Comparison of ENCODE assay signal across 8 cellular contexts in the genomic region with DNA sequence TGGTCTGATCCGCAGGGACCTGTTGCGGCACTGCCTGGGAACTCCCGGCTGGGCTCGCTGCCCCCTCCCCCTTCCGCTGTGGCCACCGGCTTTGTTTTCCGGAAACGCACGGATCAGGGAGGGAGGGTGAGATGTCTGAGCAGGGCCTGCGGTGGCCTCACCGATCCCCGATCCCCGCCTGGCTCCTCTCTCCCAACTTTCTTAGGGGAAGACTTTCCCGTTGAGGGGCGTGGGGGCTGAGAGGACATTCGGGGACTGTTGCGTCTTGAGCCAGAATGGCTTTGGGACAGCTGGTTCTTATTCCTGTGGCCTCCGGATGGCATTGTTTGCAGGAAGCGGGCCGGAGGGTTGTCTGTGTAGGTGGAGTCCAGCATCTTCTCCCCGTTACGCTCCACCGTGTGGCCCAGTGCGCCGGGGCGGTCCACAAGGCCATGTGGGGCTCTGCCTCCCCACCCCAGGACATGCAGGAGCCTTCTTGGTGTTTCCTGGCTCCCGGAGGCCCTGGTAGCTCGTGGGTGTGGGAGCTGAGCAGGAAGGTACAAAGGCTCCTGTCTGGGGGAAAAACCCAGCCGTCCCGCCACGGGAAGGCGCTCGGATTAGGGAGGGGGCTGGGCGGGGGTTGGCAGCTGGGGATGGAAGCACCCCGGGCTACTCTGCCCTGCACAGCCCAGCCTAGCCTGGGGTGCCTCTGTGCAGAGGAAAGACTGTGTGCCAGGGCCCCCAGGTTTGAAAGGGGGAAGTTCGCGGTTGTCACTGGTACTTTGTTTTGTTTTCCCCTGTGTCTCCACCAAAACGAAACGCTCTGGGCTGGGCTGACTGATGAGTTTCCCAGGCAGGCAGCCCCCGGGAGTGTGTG. TPM values are rescaled to one million over a fixed set of nuclear protein-coding genes. Genes with fewer than 3 reads are reported as not detected.
DNase-seq lines count a peak whose midpoint lies in the region; ATAC-seq, FAIRE-seq and TF ChIP-seq lines count a peak whose summit lies in the region.

No MANE protein-coding gene starts in this region.

- 5% methylated on average over 20 of the region's 40 CpGs; no CpG with 5 or more reads in 1 of the 2 experiments for WGBS in H1 (ENCODE audit: extremely low coverage in 1 of 2, insufficient coverage in 1 of 2, insufficient read length in 1 of 2, insufficient replicate concordance in 2 of 2, low coverage in 1 of 2, low lambda C conversion rate in 2 of 2, missing lambda C conversion rate in 1 of 2), 2 experiments
- WGBS in mesendoderm (ENCODE audit: extremely low coverage, insufficient coverage, low lambda C conversion rate) = no CpG with 5 or more reads among the region's 40 CpGs

- FAIRE-seq in H1 (lab: Jason Lieb, UNC) = no peak

- H4K8ac ChIP-seq in H1 (ENCODE audit: extremely low read depth, insufficient read depth, low read length) (no peak overlapping the region; the same call in 1 of the 2 replicates), mesendoderm (ENCODE audit: low read depth, low read length) (no peak overlapping the region)

- H2BK15ac ChIP-seq in H1 (ENCODE audit: low read length) (peak overlapping the region; percentile 97; the same call in 1 of the 2 replicates), mesendoderm (replicated peaks; ENCODE audit: low read depth) (no peak overlapping the region)

- H3K79me2 ChIP-seq in H1 (ENCODE audit: control insufficient read depth in 1 of 2, insufficient read depth in 2 of 2, low read length in 2 of 2) = peaks cover 40 to 50% of the 10 kb centered on the region in 2 experiments
- peaks cover 47% of the 10 kb centered on the region for H3K79me2 ChIP-seq in mesendoderm (ENCODE audit: control insufficient read depth, insufficient read depth, low read length)

- H3K18ac ChIP-seq in H1 (ENCODE audit: extremely low read depth, low read length) (peak overlapping the region; percentile 93), mesendoderm (ENCODE audit: low read length) (peak overlapping the region; percentile 65)

- POLR2A ChIA-PET in H1 (lab: Charles Lee; ENCODE audit: partially characterized antibody) = interaction anchor here (0.7 to 1.6 kb wide), 5 partner anchors 10 to 839 kb away, joined by 3 to 5 read pairs (median 3); no protein-coding TSS in a partner anchor

- H3K9ac ChIP-seq in H1 (replicated peaks in 1 of 4; ENCODE audit: extremely low read depth in 1 of 4, low read depth in 3 of 4, low read length in 3 of 4) (peak overlapping the region in 3 of 4 experiments; percentile 25 to 66 (median 64); a peak in 5 of 7 replicates), mesendoderm (ENCODE audit: low read length) (peak overlapping the region; percentile 99)

- H3K56ac ChIP-seq in H1 (replicated peaks; ENCODE audit: insufficient read length, low read depth, low read length) = peak overlapping the region; percentile 98
- peak overlapping the region; percentile 99 for H3K56ac ChIP-seq in mesendoderm (ENCODE audit: low read length)

- peaks cover 26 to 27% of the 10 kb centered on the region in 2 experiments for H4K20me1 ChIP-seq in H1 (replicated peaks in 1 of 2; ENCODE audit: control insufficient read depth in 1 of 2, insufficient read depth in 2 of 2, low read length in 2 of 2)

- peak in 13 of 14 donors; percentile 17 to 71 (median 61) for DNase-seq in C1 segment of cervical spinal cord (lab: John Stamatoyannopoulos, UW)
- DNase-seq in NCI-H774 (lab: John Stamatoyannopoulos, UW) = peak; percentile 20
- peak; percentile 71 for DNase-seq in activated CD8-positive, alpha-beta memory T cell treated with anti-CD3 and anti-CD28 coated beads, Interleukin-2, amount 50 U/mL, for 1 hour (ENCODE audit: extremely low read depth)
- peak in 1 of 2 experiments; percentile 85 for DNase-seq in H1 (ENCODE audit: low read depth in 1 of 2, low spot score in 2 of 2)
- peak; percentile 93 for DNase-seq in mesendoderm
- DNase-seq in stimulated activated CD8-positive, alpha-beta memory T cell treated with anti-CD3 and anti-CD28 coated beads, Interleukin-15, amount 100 ng/mL, for 48 hours (ENCODE audit: low read depth in 2 of 2) = peak; percentile 67 to 69

- 0 out of 2 replicates have a peak overlapping the region, but pooled peaks have one; percentile 9 for H2BK12ac ChIP-seq in H1 (ENCODE audit: low read depth, low read length)

- H2BK5ac ChIP-seq in H1 (ENCODE audit: low read depth, low read length) (peak overlapping the region; percentile 93), mesendoderm (ENCODE audit: low read length) (peak overlapping the region; percentile 57)

- TF ChIP-seq RAD21 in H1 (IDR thresholded peaks at IDR 0.05 in 1 of 2, conservative IDR thresholded peaks at IDR 0.05 in 1 of 2; ENCODE audit: low read depth in 2 of 2, low read length in 2 of 2) = no peak

- H2BK120ac ChIP-seq in H1 (replicated peaks; ENCODE audit: low read depth, low read length) (no peak overlapping the region), mesendoderm (ENCODE audit: low read depth, low read length) (no peak overlapping the region)

- peak; percentile 34 for ATAC-seq in GM21825 (IDR thresholded peaks at IDR 0.05; ENCODE audit: unreplicated experiment)
- no peak for ATAC-seq in GM18517 (IDR thresholded peaks at IDR 0.05; ENCODE audit: unreplicated experiment)

- peak overlapping the region; percentile 65 to 94 (median 86) for H3K4me3 ChIP-seq in H1 (ENCODE audit: extremely low read depth in 1 of 4, insufficient read depth in 2 of 4, low read depth in 3 of 4, low read length in 4 of 4)
- H3K4me3 ChIP-seq in mesendoderm (ENCODE audit: low read length) = peak overlapping the region; percentile 99

- H2AK5ac ChIP-seq in H1 (ENCODE audit: low read depth, low read length) (no peak overlapping the region), mesendoderm (ENCODE audit: low read length) (peak overlapping the region; percentile 95)

- no peak overlapping the region for H3K14ac ChIP-seq in H1 (ENCODE audit: insufficient read length)

- H3K23ac ChIP-seq in H1 (ENCODE audit: insufficient read length) (no peak overlapping the region), mesendoderm (ENCODE audit: low read length) (peak overlapping the region; percentile 97)

- peaks cover 15% of the 10 kb centered on the region; the same call in 1 of the 2 replicates for H3K23me2 ChIP-seq in H1 (ENCODE audit: low read depth, low read length)

- no peak overlapping the region for H2BK20ac ChIP-seq in H1 (ENCODE audit: low read length)

- CTCF ChIA-PET in H1 (lab: Charles Lee; ENCODE audit: partially characterized antibody) = interaction anchor here (0.7 to 2.0 kb wide), 7 partner anchors 12 to 208 kb away, joined by 3 to 5 read pairs (median 3); no protein-coding TSS in a partner anchor

- H3K79me1 ChIP-seq in H1 (ENCODE audit: low read depth, low read length) (peaks cover 6% of the 10 kb centered on the region), mesendoderm (ENCODE audit: low read length) (peaks cover 8% of the 10 kb centered on the region)

- H3K27me3 ChIP-seq in H1 (replicated peaks in 1 of 4; ENCODE audit: control insufficient read depth in 3 of 4, extremely low read depth in 1 of 4, insufficient read depth in 3 of 4, low read length in 3 of 4) (no peaks in the 10 kb centered on the region), mesendoderm (ENCODE audit: insufficient read depth, low read length, poor library complexity) (no peaks in the 10 kb centered on the region)

- no peak for TF ChIP-seq CTCF in H1 (IDR thresholded peaks at IDR 0.05; ENCODE audit: control extremely low read depth in 1 of 3, insufficient read depth in 1 of 3, low read depth in 1 of 3, low read length in 3 of 3)

- H3K4ac ChIP-seq in H1 (replicated peaks; ENCODE audit: insufficient read length, low read depth, low read length) (peak overlapping the region; percentile 57), mesendoderm (ENCODE audit: low read depth, low read length) (no peak overlapping the region)

- TF ChIP-seq EP300 in H1 (IDR thresholded peaks at IDR 0.05; ENCODE audit: borderline replicate concordance in 1 of 2, low read depth in 2 of 2, low read length in 2 of 2) = no peak

- peak overlapping the region; percentile 50 for H4K91ac ChIP-seq in H1 (replicated peaks; ENCODE audit: insufficient read length, low read length)

- H3K27ac ChIP-seq in H1 (ENCODE audit: low read depth, low read length) (peak overlapping the region; percentile 37; the same call in 1 of the 2 replicates), mesendoderm (ENCODE audit: low read depth, low read length) (peak overlapping the region; percentile 96)

- H3K4me2 ChIP-seq in H1 (ENCODE audit: insufficient read depth in 1 of 2, low read depth in 2 of 2, low read length in 2 of 2) = peak overlapping the region; percentile 75 to 80
- peak overlapping the region; percentile 98 for H3K4me2 ChIP-seq in mesendoderm (ENCODE audit: low read length)

- no peaks in the 10 kb centered on the region for H3K9me3 ChIP-seq in H1 (ENCODE audit: insufficient read depth in 2 of 2, low read depth in 1 of 2, low read length in 1 of 2)

- H4K5ac ChIP-seq in H1 (ENCODE audit: insufficient read length, low read depth, low read length) (peak overlapping the region; percentile 24), mesendoderm (ENCODE audit: low read length) (no peak overlapping the region)

- no peak overlapping the region for H2AFZ ChIP-seq in H1 (ENCODE audit: low read length)

- H3K4me1 ChIP-seq in H1 (replicated peaks in 1 of 4; ENCODE audit: control insufficient read depth in 3 of 4, insufficient read depth in 4 of 4, low read length in 3 of 4) = peaks cover 0 to 22% (median 11%) of the 10 kb centered on the region in 4 experiments; a peak in 6 of 7 replicates
- peaks cover 4% of the 10 kb centered on the region for H3K4me1 ChIP-seq in mesendoderm (ENCODE audit: control insufficient read depth, low read depth, low read length)

- no peak for TF ChIP-seq POLR2A in H1 (IDR thresholded peaks at IDR 0.05; ENCODE audit: control extremely low read depth in 1 of 2, low read depth in 2 of 2, low read length in 2 of 2)

- no peaks in the 10 kb centered on the region for H3K36me3 ChIP-seq in H1 (ENCODE audit: control insufficient read depth in 2 of 4, insufficient read depth in 4 of 4, low read length in 3 of 4)
- no peaks in the 10 kb centered on the region for H3K36me3 ChIP-seq in mesendoderm (ENCODE audit: control insufficient read depth, insufficient read depth, low read length)

RNA-seq across cellular contexts. Expression of gene CSNK1G2, which starts 1.3 kb away (rescaled TPM):
- total RNA-seq in H1 (2021; fragmentation: NEBNext Ultra II Directional; extraction: Animal tissue kit (Norgen Biotek cat#: 25700)) = 99.5 and 108 TPM in 2 replicates
- polyA plus RNA-seq in H1 (2011; rRNA removed) = 130 and 184 TPM in 2 replicates
- polyA plus RNA-seq in H1 (2011; cell fraction: cytosol; rRNA removed) = 123 TPM
- polyA plus RNA-seq in H1 (2011; cell fraction: nucleus; rRNA removed) = 379 TPM
- polyA plus RNA-seq in H1 (2012, experiment 1 of 2) = 99.6 to 116 TPM (median 105 TPM) in 4 replicates
- polyA plus RNA-seq in H1 (2012, experiment 2 of 2) = 147 TPM
- polyA plus RNA-seq in H1 (2013, experiment 1 of 2) = 141 TPM
- 142 TPM for polyA plus RNA-seq in H1 (2013, experiment 2 of 2)
- 46.6 and 71.7 TPM in 2 replicates for polyA minus RNA-seq in H1 (2011; rRNA and poly(A)+ RNA removed)
- polyA minus RNA-seq in H1 (2011; cell fraction: cytosol; rRNA and poly(A)+ RNA removed) = 61.9 TPM
- polyA minus RNA-seq in H1 (2011; cell fraction: nucleus; rRNA and poly(A)+ RNA removed) = 59.6 TPM
- 124 TPM for polyA plus RNA-seq in mesendoderm (2013, experiment 1 of 2)
- polyA plus RNA-seq in mesendoderm (2013, experiment 2 of 2) = 120 TPM

RNA-seq across cellular contexts. Expression of gene ADAT3, which starts 37.1 kb away (rescaled TPM):
- total RNA-seq in H1 (2021; fragmentation: NEBNext Ultra II Directional; extraction: Animal tissue kit (Norgen Biotek cat#: 25700)) = 10.2 and 10.8 TPM in 2 replicates
- 5.4 and 9.8 TPM in 2 replicates for polyA plus RNA-seq in H1 (2011; rRNA removed)
- polyA plus RNA-seq in H1 (2011; cell fraction: cytosol; rRNA removed) = 3.8 TPM
- polyA plus RNA-seq in H1 (2011; cell fraction: nucleus; rRNA removed) = 8.3 TPM
- polyA plus RNA-seq in H1 (2012, experiment 1 of 2) = 2.4 to 6.3 TPM (median 5.5 TPM) in 4 replicates
- 4.1 TPM for polyA plus RNA-seq in H1 (2012, experiment 2 of 2)
- 7.0 TPM for polyA plus RNA-seq in H1 (2013, experiment 1 of 2)
- 6.6 TPM for polyA plus RNA-seq in H1 (2013, experiment 2 of 2)
- 1.0 TPM in 1 of 2 replicates, not detected in the other for polyA minus RNA-seq in H1 (2011; rRNA and poly(A)+ RNA removed)
- 7.4 TPM for polyA minus RNA-seq in H1 (2011; cell fraction: cytosol; rRNA and poly(A)+ RNA removed)
- polyA minus RNA-seq in H1 (2011; cell fraction: nucleus; rRNA and poly(A)+ RNA removed) = 7.8 TPM
- 6.6 TPM for polyA plus RNA-seq in mesendoderm (2013, experiment 1 of 2)
- polyA plus RNA-seq in mesendoderm (2013, experiment 2 of 2) = 6.4 TPM

RNA-seq across cellular contexts. Expression of gene SCAMP4, which starts 37.1 kb away (rescaled TPM):
- total RNA-seq in H1 (2021; fragmentation: NEBNext Ultra II Directional; extraction: Animal tissue kit (Norgen Biotek cat#: 25700)) = 61.4 and 65.7 TPM in 2 replicates
- polyA plus RNA-seq in H1 (2011; rRNA removed) = 17.1 and 39.6 TPM in 2 replicates
- 24.4 TPM for polyA plus RNA-seq in H1 (2011; cell fraction: cytosol; rRNA removed)
- 75.6 TPM for polyA plus RNA-seq in H1 (2011; cell fraction: nucleus; rRNA removed)
- polyA plus RNA-seq in H1 (2012, experiment 1 of 2) = 35.8 to 66.0 TPM (median 58.3 TPM) in 4 replicates
- 37.8 TPM for polyA plus RNA-seq in H1 (2012, experiment 2 of 2)
- polyA plus RNA-seq in H1 (2013, experiment 1 of 2) = 58.4 TPM
- polyA plus RNA-seq in H1 (2013, experiment 2 of 2) = 60.6 TPM
- 20.5 TPM in 2 replicates for polyA minus RNA-seq in H1 (2011; rRNA and poly(A)+ RNA removed)
- polyA minus RNA-seq in H1 (2011; cell fraction: cytosol; rRNA and poly(A)+ RNA removed) = 26.4 TPM
- polyA minus RNA-seq in H1 (2011; cell fraction: nucleus; rRNA and poly(A)+ RNA removed) = 39.3 TPM
- polyA plus RNA-seq in mesendoderm (2013, experiment 1 of 2) = 31.5 TPM
- polyA plus RNA-seq in mesendoderm (2013, experiment 2 of 2) = 30.6 TPM

RNA-seq across cellular contexts. Expression of gene ABHD17A, which starts 57.0 kb away (rescaled TPM):
- 41.2 and 45.3 TPM in 2 replicates for total RNA-seq in H1 (2021; fragmentation: NEBNext Ultra II Directional; extraction: Animal tissue kit (Norgen Biotek cat#: 25700))
- polyA plus RNA-seq in H1 (2011; rRNA removed) = 87.4 and 98.0 TPM in 2 replicates
- 60.4 TPM for polyA plus RNA-seq in H1 (2011; cell fraction: cytosol; rRNA removed)
- polyA plus RNA-seq in H1 (2011; cell fraction: nucleus; rRNA removed) = 86.1 TPM
- polyA plus RNA-seq in H1 (2012, experiment 1 of 2) = 15.8 to 35.0 TPM (median 33.1 TPM) in 4 replicates
- 33.7 TPM for polyA plus RNA-seq in H1 (2012, experiment 2 of 2)
- polyA plus RNA-seq in H1 (2013, experiment 1 of 2) = 35.1 TPM
- 34.7 TPM for polyA plus RNA-seq in H1 (2013, experiment 2 of 2)
- polyA minus RNA-seq in H1 (2011; rRNA and poly(A)+ RNA removed) = 8.1 and 11.4 TPM in 2 replicates
- polyA minus RNA-seq in H1 (2011; cell fraction: cytosol; rRNA and poly(A)+ RNA removed) = 24.5 TPM
- 18.1 TPM for polyA minus RNA-seq in H1 (2011; cell fraction: nucleus; rRNA and poly(A)+ RNA removed)
- polyA plus RNA-seq in mesendoderm (2013, experiment 1 of 2) = 33.9 TPM
- polyA plus RNA-seq in mesendoderm (2013, experiment 2 of 2) = 34.1 TPM
